ENCODE assay signal across 8 cellular contexts in genomic region chr6:31901415-31901952, GRCh38. TPM values are rescaled to one million over a fixed set of nuclear protein-coding genes. Genes with fewer than 3 reads are reported as not detected.
A peak's percentile ranks its signal among the peaks of the same experiment; 100 is the strongest.
DNase-seq lines count a peak whose midpoint lies in the region; ATAC-seq, FAIRE-seq and TF ChIP-seq lines count a peak whose summit lies in the region.

No MANE protein-coding gene starts in this region.

- CTCF ChIA-PET in activated naive CD4-positive, alpha-beta T cell treated with anti-CD3 and anti-CD28 coated beads for 36 hours (lab: Charles Lee), result no interaction called here

- peak overlapping the region; percentile 52 for H3K4me3 Mint-ChIP-seq in activated naive CD4-positive, alpha-beta T cell treated with anti-CD3 and anti-CD28 coated beads for 36 hours
- peak overlapping the region; percentile 68 for H3K4me3 Mint-ChIP-seq in glutamatergic neuron (ENCODE audit: unreplicated experiment)

- TF ChIP-seq CTCF in 22Rv1 (IDR thresholded peaks at IDR 0.05) (no peak), glutamatergic neuron (IDR thresholded peaks at IDR 0.05; ENCODE audit: partially characterized antibody, unreplicated experiment) (no peak), tibial nerve (IDR thresholded peaks at IDR 0.05) (no peak)

- no peaks in the 10 kb centered on the region for H3K9me3 ChIP-seq in tibial nerve

- 2 to 3% methylated on average over 25 to 35 of the region's 45 CpGs for WGBS in tibial nerve, 2 donors

- no peaks in the 10 kb centered on the region for H3K9me3 Mint-ChIP-seq in activated naive CD4-positive, alpha-beta T cell treated with anti-CD3 and anti-CD28 coated beads for 36 hours
- peaks cover 13% of the 10 kb centered on the region for H3K9me3 Mint-ChIP-seq in glutamatergic neuron (ENCODE audit: unreplicated experiment)

- peaks cover 3% of the 10 kb centered on the region for H3K36me3 Mint-ChIP-seq in activated naive CD4-positive, alpha-beta T cell treated with anti-CD3 and anti-CD28 coated beads for 36 hours (ENCODE audit: low read depth)
- H3K36me3 Mint-ChIP-seq in glutamatergic neuron (ENCODE audit: unreplicated experiment), result no peaks in the 10 kb centered on the region

- H3K36me3 ChIP-seq in tibial nerve, result peaks cover 0 to 7% (median 0%) of the 10 kb centered on the region in 3 donors

- no peak for FAIRE-seq in GM12892 (lab: Jason Lieb, UNC)

- TF ChIP-seq POLR2A in GM12892 (IDR thresholded peaks at IDR 0.05; ENCODE audit: low read depth, low read length), result no peak
- no peak for TF ChIP-seq POLR2A in tibial nerve (IDR thresholded peaks at IDR 0.05)

- peak overlapping the region; percentile 45 to 81 (median 55) for H3K4me3 ChIP-seq in tibial nerve

- H3K27me3 Mint-ChIP-seq in activated naive CD4-positive, alpha-beta T cell treated with anti-CD3 and anti-CD28 coated beads for 36 hours (ENCODE audit: low read depth), result no peaks in the 10 kb centered on the region
- peaks cover 15% of the 10 kb centered on the region for H3K27me3 Mint-ChIP-seq in glutamatergic neuron (ENCODE audit: unreplicated experiment)

- no peaks in the 10 kb centered on the region for H3K27me3 ChIP-seq in tibial nerve

- H3K27ac ChIP-seq in 22Rv1 (peak overlapping the region; percentile 91), tibial nerve (peak overlapping the region; percentile 70 to 91 (median 87))

- H3K27ac Mint-ChIP-seq in activated naive CD4-positive, alpha-beta T cell treated with anti-CD3 and anti-CD28 coated beads for 36 hours, result no peak overlapping the region
- no peak overlapping the region for H3K27ac Mint-ChIP-seq in glutamatergic neuron (ENCODE audit: unreplicated experiment)

- TF ChIP-seq EP300 in tibial nerve (IDR thresholded peaks at IDR 0.05), result peak in 1 of 2 donors; percentile 27

- DNase-seq in GM12892 (ENCODE audit: insufficient read length), result peak; percentile 61
- peak; percentile 52 for DNase-seq in OCI-M1 (lab: John Stamatoyannopoulos, UW)
- DNase-seq in activated naive CD4-positive, alpha-beta T cell treated with anti-CD3 and anti-CD28 coated beads for 36 hours, result peak; percentile 53
- DNase-seq in glutamatergic neuron, result no peak
- DNase-seq in occipital lobe (lab: John Stamatoyannopoulos, UW), result peak; percentile 60
- DNase-seq in tibial nerve (ENCODE audit: low spot score in 2 of 2), result peak in 1 of 2 donors; percentile 30

- intact Hi-C loops in activated naive CD4-positive, alpha-beta T cell treated with anti-CD3 and anti-CD28 coated beads for 36 hours (cut with micrococcal nuclease), result no loop called here

- H3K4me1 Mint-ChIP-seq in activated naive CD4-positive, alpha-beta T cell treated with anti-CD3 and anti-CD28 coated beads for 36 hours (ENCODE audit: low read depth), result peaks cover 31% of the 10 kb centered on the region
- H3K4me1 Mint-ChIP-seq in glutamatergic neuron (ENCODE audit: low read depth, unreplicated experiment), result peaks cover 3% of the 10 kb centered on the region

- H3K4me1 ChIP-seq in tibial nerve, result peaks cover 0 to 53% (median 19%) of the 10 kb centered on the region in 4 donors

- ATAC-seq in HG03520 (IDR thresholded peaks at IDR 0.05; ENCODE audit: unreplicated experiment), result no peak

RNA-seq across cellular contexts. Expression of gene ZBTB12, which starts 0.4 kb away (rescaled TPM):
- polyA plus RNA-seq in GM12892 (2012; ENCODE audit: missing spikeins), result 2.1 TPM
- under 1 TPM; 0.57 to 0.69 TPM for total RNA-seq in activated naive CD4-positive, alpha-beta T cell treated with anti-CD3 and anti-CD28 coated beads for 36 hours
- total RNA-seq in glutamatergic neuron (ENCODE audit: unreplicated experiment) (16.2 TPM), occipital lobe (25.6 TPM), tibial nerve (1 to 10 TPM in 3 of 4 donors, under 1 TPM in 1; 0.63 to 3.5 (median 2.9) TPM)

RNA-seq across cellular contexts. Expression of gene EHMT2, which starts 4.0 kb away (rescaled TPM):
- polyA plus RNA-seq in GM12892 (2012; ENCODE audit: missing spikeins), result 31.3 TPM
- 10 to 100 TPM; 33.0 to 37.3 TPM for total RNA-seq in activated naive CD4-positive, alpha-beta T cell treated with anti-CD3 and anti-CD28 coated beads for 36 hours
- total RNA-seq in glutamatergic neuron (ENCODE audit: unreplicated experiment) (113 TPM), occipital lobe (83.9 TPM), tibial nerve (10 to 100 TPM; 38.2 to 63.9 (median 46.8) TPM)

RNA-seq across cellular contexts. Expression of gene SLC44A4, which starts 22.7 kb away (rescaled TPM):
- polyA plus RNA-seq in GM12892 (2012; ENCODE audit: missing spikeins), result not detected
- under 1 TPM in 1 of 2 experiments, not detected in 1; 0.10 TPM for total RNA-seq in activated naive CD4-positive, alpha-beta T cell treated with anti-CD3 and anti-CD28 coated beads for 36 hours
- total RNA-seq in glutamatergic neuron (ENCODE audit: unreplicated experiment), result not detected
- total RNA-seq in occipital lobe, result not detected
- total RNA-seq in tibial nerve, result under 1 TPM in 3 of 4 donors, not detected in 1; 0.22 to 0.84 (median 0.59) TPM

RNA-seq across cellular contexts. Expression of gene C2, which starts 26.0 kb away (rescaled TPM):
- polyA plus RNA-seq in GM12892 (2012; ENCODE audit: missing spikeins), result not detected
- total RNA-seq in activated naive CD4-positive, alpha-beta T cell treated with anti-CD3 and anti-CD28 coated beads for 36 hours, result 1 to 10 TPM; 1.6 to 2.1 TPM
- total RNA-seq in glutamatergic neuron (ENCODE audit: unreplicated experiment) (not detected), occipital lobe (4.7 TPM), tibial nerve (10 to 100 TPM in 1 of 4 donors, 1 to 10 TPM in 3; 4.6 to 17.4 (median 6.1) TPM)

RNA-seq across cellular contexts. Expression of gene NEU1, which starts 38.9 kb away (rescaled TPM):
- polyA plus RNA-seq in GM12892 (2012; ENCODE audit: missing spikeins), result 15.0 TPM
- 1 to 10 TPM; 8.4 to 9.2 TPM for total RNA-seq in activated naive CD4-positive, alpha-beta T cell treated with anti-CD3 and anti-CD28 coated beads for 36 hours
- total RNA-seq in glutamatergic neuron (ENCODE audit: unreplicated experiment) (40.2 TPM), occipital lobe (20.3 TPM), tibial nerve (10 to 100 TPM; 25.8 to 44.6 (median 33.8) TPM)
